Comparison of ENCODE assay signal across 2 cellular contexts in genomic region chr1:116751149-116751548, GRCh38.
TF ChIP-seq lines count a peak whose summit lies in the region.

No MANE protein-coding gene starts in this region.

TF ChIP-seq in GM23338, 12 proteins besides CTCF, POLR2A, EP300 and RAD21:
- TF ChIP-seq REST (IDR thresholded peaks at IDR 0.05; ENCODE audit: unreplicated experiment) = no peak
- TF ChIP-seq POLR2AphosphoS5 (IDR thresholded peaks at IDR 0.05; ENCODE audit: low read depth) = no peak
- TF ChIP-seq EZH2 (IDR thresholded peaks at IDR 0.05; ENCODE audit: low read depth, unreplicated experiment) = no peak
- TF ChIP-seq ZNF331 (CRISPR knock-in tag; IDR thresholded peaks at IDR 0.05; ENCODE audit: low read depth) = no peak
- TF ChIP-seq CREB1 (CRISPR knock-in tag; IDR thresholded peaks at IDR 0.05; ENCODE audit: low read depth) = no peak
- no peak for TF ChIP-seq NANOG (IDR thresholded peaks at IDR 0.05; ENCODE audit: borderline replicate concordance)
- TF ChIP-seq ETS1 (IDR thresholded peaks at IDR 0.05) = no peak
- TF ChIP-seq ZNF114 (CRISPR knock-in tag; IDR thresholded peaks at IDR 0.05) = no peak
- no peak for TF ChIP-seq ZNF462 (CRISPR knock-in tag; IDR thresholded peaks at IDR 0.05)
- TF ChIP-seq STAT1 (IDR thresholded peaks at IDR 0.05; ENCODE audit: unreplicated experiment) = no peak
- TF ChIP-seq JUNB (IDR thresholded peaks at IDR 0.05; ENCODE audit: unreplicated experiment) = no peak
- TF ChIP-seq EZH2phosphoT487 (IDR thresholded peaks at IDR 0.05; ENCODE audit: unreplicated experiment) = no peak

TF ChIP-seq in HepG2, 621 proteins besides CTCF, POLR2A, EP300 and RAD21:
- TF ChIP-seq IKZF4 (CRISPR knock-in tag; IDR thresholded peaks at IDR 0.05; ENCODE audit: borderline replicate concordance, low read depth, not compliant biosample characterization) = no peak
- TF ChIP-seq DNMT3B (CRISPR knock-in tag; conservative IDR thresholded peaks at IDR 0.05) = no peak
- no peak for TF ChIP-seq ZNF891 (CRISPR knock-in tag; IDR thresholded peaks at IDR 0.05)
- TF ChIP-seq IKZF1 (IDR thresholded peaks at IDR 0.05) = no peak
- TF ChIP-seq MZF1 (CRISPR knock-in tag; IDR thresholded peaks at IDR 0.05; ENCODE audit: borderline replicate concordance) = no peak
- no peak for TF ChIP-seq ZNF3 (CRISPR knock-in tag; IDR thresholded peaks at IDR 0.05)
- no peak for TF ChIP-seq MIER3 (CRISPR knock-in tag; IDR thresholded peaks at IDR 0.05; ENCODE audit: borderline replicate concordance)
- TF ChIP-seq SMAD9 (CRISPR knock-in tag; IDR thresholded peaks at IDR 0.05) = no peak
- no peak for TF ChIP-seq DRAP1 (CRISPR knock-in tag; IDR thresholded peaks at IDR 0.05)
- no peak for TF ChIP-seq ZNF614 (CRISPR knock-in tag; IDR thresholded peaks at IDR 0.05; ENCODE audit: borderline replicate concordance)
- no peak for TF ChIP-seq ZNF441 (CRISPR knock-in tag; IDR thresholded peaks at IDR 0.05; ENCODE audit: borderline replicate concordance)
- no peak for TF ChIP-seq DMTF1 (CRISPR knock-in tag; IDR thresholded peaks at IDR 0.05)
- no peak for TF ChIP-seq ISL2 (CRISPR knock-in tag; IDR thresholded peaks at IDR 0.05)
TF ChIP-seq in HepG2: peak in this region for 0.
